ENCODE assay signal across 10 cellular contexts in genomic region chr1:111735858-111736544, GRCh38. TPM values are rescaled to one million over a fixed set of nuclear protein-coding genes. Genes with fewer than 3 reads are reported as not detected.
DNase-seq lines count a peak whose midpoint lies in the region; ATAC-seq, FAIRE-seq and TF ChIP-seq lines count a peak whose summit lies in the region.
"Had no signal": no experiment of that assay in that cellular context is flagged by ENCODE, and none has a peak within 500 bp of the region (broad histone marks: within the 10 kb centered on the region; RNA-seq: fewer than 3 reads in every experiment).

No MANE protein-coding gene starts in this region.

- H3K79me2 ChIP-seq in GM23338 (replicated peaks; ENCODE audit: insufficient read depth): peaks cover 39% of the 10 kb centered on the region
- no peaks in the 10 kb centered on the region for H3K79me2 ChIP-seq in K562 (ENCODE audit: control insufficient read depth, insufficient read depth, low read length)

- H3K4me3 Mint-ChIP-seq in GM23338: no peak overlapping the region
- no peak overlapping the region for H3K4me3 Mint-ChIP-seq in activated naive CD4-positive, alpha-beta T cell treated with anti-CD3 and anti-CD28 coated beads for 36 hours
- H3K4me3 Mint-ChIP-seq: activated naive CD8-positive, alpha-beta T cell had no signal

- BruUV-seq in K562 (replicated peaks; lab: Mats Ljungman, UMichigan): no TSS peak

- TF ChIP-seq POLR2A in K562 (conservative IDR thresholded peaks at IDR 0.05): no peak

- no peaks in the 10 kb centered on the region; the same call in 1 of the 3 replicates for H3K9me3 Mint-ChIP-seq in GM23338
- no peaks in the 10 kb centered on the region for H3K9me3 Mint-ChIP-seq in activated naive CD4-positive, alpha-beta T cell treated with anti-CD3 and anti-CD28 coated beads for 36 hours

- peaks cover 11% of the 10 kb centered on the region for H3K4me1 Mint-ChIP-seq in GM23338
- H3K4me1 Mint-ChIP-seq in activated naive CD4-positive, alpha-beta T cell treated with anti-CD3 and anti-CD28 coated beads for 36 hours (ENCODE audit: low read depth): peaks cover 16% of the 10 kb centered on the region

- H2BK5ac ChIP-seq in neuronal stem cell (ENCODE audit: low read length): no peak overlapping the region

- peaks cover 6% of the 10 kb centered on the region for H3K79me1 ChIP-seq in neuronal stem cell (ENCODE audit: low read depth, low read length)

- no peak overlapping the region for H3K4ac ChIP-seq in neuronal stem cell (ENCODE audit: low read length)

- H3K27ac Mint-ChIP-seq in GM23338: no peak overlapping the region
- no peak overlapping the region for H3K27ac Mint-ChIP-seq in activated naive CD4-positive, alpha-beta T cell treated with anti-CD3 and anti-CD28 coated beads for 36 hours
- H3K27ac Mint-ChIP-seq: activated naive CD8-positive, alpha-beta T cell had no signal

- H3K9me1 ChIP-seq in K562 (ENCODE audit: control insufficient read depth, insufficient read depth, low read length): peaks cover 2% of the 10 kb centered on the region

- POLR2A ChIA-PET in K562 (lab: Yijun Ruan, JAX): interaction anchor here (0.6 to 2.2 kb wide), 5 partner anchors 11 to 228 kb away, joined by 3 to 10 read pairs (median 3); partner anchors contain the start of gene DDX20

- DNase-seq in GM23338 (ENCODE audit: low spot score) (peak; percentile 79), NCI-H187 treated with DMSO at 0.1 percent for 48 hours (lab: John Stamatoyannopoulos, UW) (peak; percentile 57), K562 (ENCODE audit: extremely low read depth in 1 of 4, low spot score in 3 of 4) (no peak), neuronal stem cell (ENCODE audit: low spot score) (no peak), UCSD-AML1 (lab: John Stamatoyannopoulos, UW; ENCODE audit: unreplicated experiment) (no peak)
- DNase-seq in activated naive CD4-positive, alpha-beta T cell treated with anti-CD3 and anti-CD28 coated beads for 36 hours: no peak
- DNase-seq: DND-41 had no signal

- H3K14ac ChIP-seq in neuronal stem cell (ENCODE audit: low read length): no peak overlapping the region

- intact Hi-C loops in K562 (cut with micrococcal nuclease): no loop called here
- intact Hi-C loops in activated naive CD4-positive, alpha-beta T cell treated with anti-CD3 and anti-CD28 coated beads for 36 hours (cut with micrococcal nuclease): no loop called here

- H3K23ac ChIP-seq in neuronal stem cell (ENCODE audit: low read depth, low read length, poor library complexity): no peak overlapping the region

- 12% methylated on average over 8 of the region's 8 CpGs for WGBS in K562 (ENCODE audit: insufficient coverage, low coverage, missing lambda C conversion rate)
- WGBS in neuronal stem cell (ENCODE audit: extremely low coverage in 2 of 2, insufficient read length in 2 of 2, insufficient replicate concordance in 1 of 2), 2 donors: no CpG with 5 or more reads among the region's 8 CpGs

- ATAC-seq in GM23338: peak; percentile 1
- ATAC-seq in K562: no peak
- ATAC-seq in GM19351 (IDR thresholded peaks at IDR 0.05; ENCODE audit: unreplicated experiment): no peak
- ATAC-seq in GM21367 (IDR thresholded peaks at IDR 0.05; ENCODE audit: unreplicated experiment): no peak

- H3K9me3 ChIP-seq in K562 (replicated peaks; ENCODE audit: control insufficient read depth, insufficient read depth, low read depth, low read length): no peaks in the 10 kb centered on the region
- H3K9me3 ChIP-seq in neuronal stem cell (replicated peaks in 1 of 2; ENCODE audit: control insufficient read depth in 2 of 2, insufficient read depth in 1 of 2, low read depth in 1 of 2, low read length in 2 of 2): no peaks in the 10 kb centered on the region

- no peaks in the 10 kb centered on the region for H3K9me2 ChIP-seq in GM23338 (ENCODE audit: insufficient read depth)

- peak overlapping the region; percentile 50 for H3K18ac ChIP-seq in neuronal stem cell (ENCODE audit: low read length)

- no peak for TF ChIP-seq RAD21 in K562 (CRISPR knock-in tag; conservative IDR thresholded peaks at IDR 0.05 in 1 of 2, IDR thresholded peaks at IDR 0.05 in 1 of 2)

- CTCF ChIA-PET in K562 (lab: Yijun Ruan, JAX; ENCODE audit: low intra/inter-chr PET ratio): no interaction called here
- CTCF ChIA-PET in activated naive CD4-positive, alpha-beta T cell treated with anti-CD3 and anti-CD28 coated beads for 36 hours (lab: Charles Lee): interaction anchor here (0.5 to 6.6 kb wide), 5 partner anchors 11 to 254 kb away, joined by 3 to 31 read pairs (median 6); no protein-coding TSS in a partner anchor

- FAIRE-seq in K562 (lab: Jason Lieb, UNC): no peak

- peak overlapping the region; percentile 95 for H3K4me2 ChIP-seq in GM23338
- no peak overlapping the region for H3K4me2 ChIP-seq in K562 (ENCODE audit: insufficient read depth, low read length)
- H3K4me2 ChIP-seq in neuronal stem cell (ENCODE audit: insufficient read depth, low read length, poor library complexity, severe bottlenecking): peak overlapping the region; percentile 36

- peaks cover 7% of the 10 kb centered on the region; the same call in 1 of the 3 replicates for H3K36me3 Mint-ChIP-seq in GM23338 (ENCODE audit: low read depth)
- no peaks in the 10 kb centered on the region for H3K36me3 Mint-ChIP-seq in activated naive CD4-positive, alpha-beta T cell treated with anti-CD3 and anti-CD28 coated beads for 36 hours (ENCODE audit: low read depth)
- H3K36me3 Mint-ChIP-seq: activated naive CD8-positive, alpha-beta T cell had no signal

- H3K36me3 ChIP-seq in GM23338 (ENCODE audit: insufficient read depth) (no peaks in the 10 kb centered on the region), K562 (ENCODE audit: control insufficient read depth, insufficient read depth, low read length) (no peaks in the 10 kb centered on the region), neuronal stem cell (replicated peaks in 1 of 2; ENCODE audit: control insufficient read depth in 2 of 2, insufficient read depth in 2 of 2, low read length in 2 of 2) (peaks cover 0 to 4% of the 10 kb centered on the region in 2 donors)

- H3F3A ChIP-seq in GM23338 (replicated peaks; ENCODE audit: low read depth): peaks cover 29% of the 10 kb centered on the region

- H3K9ac ChIP-seq in K562 (ENCODE audit: insufficient read depth in 1 of 2, low read depth in 2 of 2, low read length in 2 of 2) (no peak overlapping the region), neuronal stem cell (ENCODE audit: low read depth, low read length, poor library complexity) (no peak overlapping the region)

- H3K27me3 Mint-ChIP-seq in GM23338 (ENCODE audit: insufficient read depth, low read depth, poor library complexity): peaks cover 15% of the 10 kb centered on the region
- H3K27me3 Mint-ChIP-seq in activated naive CD4-positive, alpha-beta T cell treated with anti-CD3 and anti-CD28 coated beads for 36 hours (ENCODE audit: low read depth): peaks cover 26% of the 10 kb centered on the region

- peak overlapping the region; percentile 26 for H2AK5ac ChIP-seq in neuronal stem cell (ENCODE audit: low read depth, low read length)

- TF ChIP-seq CTCF in GM23338 (conservative IDR thresholded peaks at IDR 0.05; ENCODE audit: low read depth in 2 of 2) (no peak), K562 (IDR thresholded peaks at IDR 0.05 in 2 of 3, conservative IDR thresholded peaks at IDR 0.05 in 1 of 3; ENCODE audit: insufficient read depth in 2 of 3, low read depth in 1 of 3, low read length in 3 of 3) (no peak)

- H3K4me1 ChIP-seq in GM23338 (ENCODE audit: insufficient read depth): peaks cover 45% of the 10 kb centered on the region
- peaks cover 11 to 35% of the 10 kb centered on the region in 2 experiments for H3K4me1 ChIP-seq in K562 (replicated peaks in 1 of 2; ENCODE audit: control insufficient read depth in 2 of 2, insufficient read depth in 2 of 2, low read length in 2 of 2)
- peaks cover 28 to 51% of the 10 kb centered on the region in 2 donors for H3K4me1 ChIP-seq in neuronal stem cell (ENCODE audit: control insufficient read depth in 2 of 2, insufficient read depth in 1 of 2, low read depth in 1 of 2, low read length in 2 of 2)

- H2AFZ ChIP-seq in GM23338 (no peak overlapping the region), K562 (ENCODE audit: low read depth, low read length) (no peak overlapping the region), neuronal stem cell (ENCODE audit: low read length) (peak overlapping the region; percentile 11)

- H2BK120ac ChIP-seq in neuronal stem cell (ENCODE audit: low read depth, low read length): no peak overlapping the region

- peak overlapping the region; percentile 95 for H3K4me3 ChIP-seq in GM23338
- no peak overlapping the region for H3K4me3 ChIP-seq in K562
- peak overlapping the region in 1 of 2 donors; percentile 27 for H3K4me3 ChIP-seq in neuronal stem cell (ENCODE audit: low read length in 2 of 2)

- H2BK15ac ChIP-seq in neuronal stem cell (ENCODE audit: low read length): no peak overlapping the region

- H4K20me1 ChIP-seq in GM23338 (replicated peaks; ENCODE audit: insufficient read depth) (peaks cover 12% of the 10 kb centered on the region; the same call in 1 of the 2 replicates), K562 (replicated peaks; ENCODE audit: control insufficient read depth, insufficient read depth, low read length) (no peaks in the 10 kb centered on the region; the same call in none of the 2 replicates)

- TF ChIP-seq EP300 in K562 (IDR thresholded peaks at IDR 0.05; ENCODE audit: low read length): no peak

- H4K8ac ChIP-seq in neuronal stem cell (ENCODE audit: low read depth, low read length): no peak overlapping the region

- H2BK12ac ChIP-seq in neuronal stem cell (ENCODE audit: low read length): no peak overlapping the region

- H3K27ac ChIP-seq in GM23338 (ENCODE audit: low read depth) (peak overlapping the region; percentile 55; the same call in 1 of the 2 replicates), K562 (ENCODE audit: extremely low read depth, low read depth, low read length) (no peak overlapping the region), neuronal stem cell (replicated peaks; ENCODE audit: low read length) (peak overlapping the region; percentile 62)

- H4K91ac ChIP-seq in neuronal stem cell (ENCODE audit: low read depth, low read length, poor library complexity): no peak overlapping the region

- H3K27me3 ChIP-seq in GM23338 (ENCODE audit: insufficient read depth) (peaks cover 5% of the 10 kb centered on the region), K562 (ENCODE audit: control insufficient read depth in 2 of 2, insufficient read depth in 2 of 2, low read length in 2 of 2) (peaks cover 34 to 76% of the 10 kb centered on the region in 2 experiments), neuronal stem cell (ENCODE audit: control insufficient read depth in 3 of 3, insufficient read depth in 3 of 3, low read depth in 1 of 3, low read length in 3 of 3) (no peaks in the 10 kb centered on the region)

- in situ Hi-C loops in K562 (cut with MboI): no loop called here

RNA-seq across cellular contexts. Expression of gene INKA2, which starts 3.2 kb away (rescaled TPM):
- total RNA-seq in GM23338 (2014; rRNA removed; shearing (Covaris generic)): 8.4 and 10.3 TPM in 2 replicates
- polyA plus RNA-seq in GM23338 (2016; fragmentation: Nextera tagmentation; extraction: Ambion mirVana) (2.8 and 3.7 TPM in 2 replicates), K562 (2011; rRNA removed) (0.24 and 0.43 TPM in 2 replicates), K562 (2014; fragmentation: Illumina TruSeq; extraction: Trizol) (0.12 and 0.14 TPM in 2 replicates), K562 (2014; fragmentation: Nextera tagmentation; extraction: Ambion mirVana) (under 1 TPM in 1 of 2 experiments, not detected in 1; 0.04 TPM), K562 (2014; rRNA removed) (0.12 and 0.53 TPM in 2 replicates)
- 0.14 and 0.76 TPM in 2 replicates for total RNA-seq in K562 (2011; cell fraction: chromatin; rRNA removed; ENCODE audit: low replicate concordance)
- total RNA-seq in K562 (2011; cell fraction: nucleolus; rRNA removed): 0.50 and 0.79 TPM in 2 replicates
- 0.51 and 0.61 TPM in 2 replicates for total RNA-seq in K562 (2011; cell fraction: nucleoplasm; rRNA removed)
- total RNA-seq in K562 (2014; rRNA removed) (0.27 and 0.41 TPM in 2 replicates), K562 (2014; rRNA removed; fragmentation: Illumina TruSeq; extraction: Trizol) (0.32 and 0.33 TPM in 2 replicates), K562 (2015; rRNA removed; fragmentation: Illumina TruSeq; extraction: Trizol) (0.25 and 0.26 TPM in 2 replicates), K562 (2021) (0.45 and 1.4 TPM in 2 replicates)
- 0.35 and 0.75 TPM in 2 replicates for polyA plus RNA-seq in K562 (2011; cell fraction: cytosol; rRNA removed)
- polyA plus RNA-seq in K562 (2011; cell fraction: nucleus; rRNA removed): 0.10 and 0.37 TPM in 2 replicates
- 0.46 and 0.72 TPM in 2 replicates for polyA plus RNA-seq in K562 (2012)
- 0.49 and 1.9 TPM in 2 replicates for polyA minus RNA-seq in K562 (2011; rRNA and poly(A)+ RNA removed)
- polyA minus RNA-seq in K562 (2011; cell fraction: cytosol; rRNA and poly(A)+ RNA removed): 0.29 TPM in 1 of 2 replicates, not detected in the other
- polyA minus RNA-seq in K562 (2011; cell fraction: nucleus; rRNA and poly(A)+ RNA removed): 0.13 and 1.00 TPM in 2 replicates
- polyA plus RNA-seq in neuronal stem cell (2013, experiment 1 of 2): 2.6 TPM
- 2.6 TPM for polyA plus RNA-seq in neuronal stem cell (2013, experiment 2 of 2)
- 1 to 10 TPM; 1.9 to 3.2 TPM for total RNA-seq in activated naive CD4-positive, alpha-beta T cell treated with anti-CD3 and anti-CD28 coated beads for 36 hours

RNA-seq across cellular contexts. Expression of gene DDX20, which starts 19.7 kb away (rescaled TPM):
- total RNA-seq in GM23338 (2014; rRNA removed; shearing (Covaris generic)): 38.3 and 54.4 TPM in 2 replicates
- polyA plus RNA-seq in GM23338 (2016; fragmentation: Nextera tagmentation; extraction: Ambion mirVana) (11.9 and 12.8 TPM in 2 replicates), K562 (2011; rRNA removed) (18.3 and 24.5 TPM in 2 replicates), K562 (2014; fragmentation: Illumina TruSeq; extraction: Trizol) (24.5 and 26.1 TPM in 2 replicates), K562 (2014; fragmentation: Nextera tagmentation; extraction: Ambion mirVana) (1 to 10 TPM; 8.3 to 8.5 TPM), K562 (2014; rRNA removed) (15.3 and 17.6 TPM in 2 replicates)
- 11.2 and 36.6 TPM in 2 replicates for total RNA-seq in K562 (2011; cell fraction: chromatin; rRNA removed; ENCODE audit: low replicate concordance)
- total RNA-seq in K562 (2011; cell fraction: nucleolus; rRNA removed): 8.7 and 9.2 TPM in 2 replicates
- total RNA-seq in K562 (2011; cell fraction: nucleoplasm; rRNA removed): 11.8 and 13.9 TPM in 2 replicates
- total RNA-seq in K562 (2014; rRNA removed) (29.3 and 29.9 TPM in 2 replicates), K562 (2014; rRNA removed; fragmentation: Illumina TruSeq; extraction: Trizol) (29.6 and 32.6 TPM in 2 replicates), K562 (2015; rRNA removed; fragmentation: Illumina TruSeq; extraction: Trizol) (30.0 and 33.4 TPM in 2 replicates), K562 (2021) (21.3 and 22.1 TPM in 2 replicates)
- polyA plus RNA-seq in K562 (2011; cell fraction: cytosol; rRNA removed): 7.0 and 10.0 TPM in 2 replicates
- 18.8 and 25.7 TPM in 2 replicates for polyA plus RNA-seq in K562 (2011; cell fraction: nucleus; rRNA removed)
- 10.5 and 14.3 TPM in 2 replicates for polyA plus RNA-seq in K562 (2012)
- polyA minus RNA-seq in K562 (2011; rRNA and poly(A)+ RNA removed): 33.7 and 37.1 TPM in 2 replicates
- polyA minus RNA-seq in K562 (2011; cell fraction: cytosol; rRNA and poly(A)+ RNA removed): 16.9 and 18.9 TPM in 2 replicates
- 14.1 and 30.2 TPM in 2 replicates for polyA minus RNA-seq in K562 (2011; cell fraction: nucleus; rRNA and poly(A)+ RNA removed)
- polyA plus RNA-seq in neuronal stem cell (2013, experiment 1 of 2): 11.3 TPM
- polyA plus RNA-seq in neuronal stem cell (2013, experiment 2 of 2): 11.2 TPM
- total RNA-seq in activated naive CD4-positive, alpha-beta T cell treated with anti-CD3 and anti-CD28 coated beads for 36 hours: 10 to 100 TPM; 11.4 to 13.3 TPM

Comparison
In these comparisons a context has a peak if more than half of its experiments do, and no peak if none do; other contexts are left out.
1. DNase-seq: peak in GM23338 (single experiment) and NCI-H187 treated with DMSO at 0.1 percent for 48 hours (single experiment); none in K562 (0 of 4), neuronal stem cell (single experiment), UCSD-AML1 (single experiment) and activated naive CD4-positive, alpha-beta T cell treated with anti-CD3 and anti-CD28 coated beads for 36 hours (single experiment).